In genomic region chr22:42720263-42721044, GRCh38 we compare ENCODE assay signal across 9 cellular contexts. TPM values are rescaled to one million over a fixed set of nuclear protein-coding genes. Genes with fewer than 3 reads are reported as not detected.
DNase-seq lines count a peak whose midpoint lies in the region; ATAC-seq, FAIRE-seq and TF ChIP-seq lines count a peak whose summit lies in the region.
"Had no signal": no experiment of that assay in that cellular context is flagged by ENCODE, and none has a peak within 500 bp of the region (broad histone marks: within the 10 kb centered on the region; RNA-seq: fewer than 3 reads in every experiment).

Gene A4GALT (minus strand): TSS chr22:42720870. CDS start chr22:42693951, 26,919 bp downstream.

- H3K27me3 ChIP-seq in gastroesophageal sphincter (no peaks in the 10 kb centered on the region), ovary (no peaks in the 10 kb centered on the region)

- no CpG with 5 or more reads among the region's 104 CpGs for WGBS in gastroesophageal sphincter (ENCODE audit: low coverage in 1 of 2), 2 donors
- WGBS in ovary, 3 donors: 1% methylated on average over 37 to 102 of the region's 104 CpGs

- DNase-seq in activated CD4-positive, alpha-beta T cell treated with anti-CD3 and anti-CD28 coated beads for 36 hours: peak; percentile 14
- no peak for DNase-seq in activated CD4-positive, alpha-beta T cell treated with anti-CD3 and anti-CD28 coated beads, Interleukin-2, amount 50 U/mL, for 4 hours
- peak; percentile 35 for DNase-seq in activated B cell treated with CpG ODN at 0.5 μM for 24 hours
- no peak for DNase-seq in ovary
- no peak for DNase-seq in GOT3 (lab: John Stamatoyannopoulos, UW)
- DNase-seq in D721Med (ENCODE audit: insufficient read length, low spot score): no peak

- CTCF ChIA-PET in activated CD4-positive, alpha-beta T cell treated with anti-CD3 and anti-CD28 coated beads for 36 hours (lab: Charles Lee): no interaction called here
- CTCF ChIA-PET in activated B cell treated with CpG ODN at 0.5 μM for 24 hours (lab: Charles Lee): no interaction called here

- H3K4me1 ChIP-seq in gastroesophageal sphincter (peaks cover 0 to 53% (median 23%) of the 10 kb centered on the region in 3 donors), ovary (ENCODE audit: insufficient read depth) (peaks cover 5% of the 10 kb centered on the region)

- TF ChIP-seq CTCF in activated B cell treated with CpG ODN at 0.5 μM for 24 hours (IDR thresholded peaks at IDR 0.05) (no peak), gastroesophageal sphincter (IDR thresholded peaks at IDR 0.05) (no peak), ovary (IDR thresholded peaks at IDR 0.05) (peak in 1 of 3 donors; percentile 11), D721Med (IDR thresholded peaks at IDR 0.05; ENCODE audit: insufficient read depth, missing control alignments) (no peak)

- intact Hi-C loops in activated CD4-positive, alpha-beta T cell treated with anti-CD3 and anti-CD28 coated beads for 36 hours (cut with DNase I, micrococcal nuclease): loop anchor here in 1 of 2 experiments (5.0 kb wide), 1 partner anchor 58 kb away; no protein-coding TSS in a partner anchor
- intact Hi-C loops in activated B cell treated with CpG ODN at 0.5 μM for 24 hours (cut with micrococcal nuclease) (loop anchor here (10.0 kb wide), 1 partner anchor 54 kb away; no protein-coding TSS in a partner anchor), ovary (cut with DNase I) (no loop called here)

- H3K4me3 Mint-ChIP-seq in activated CD4-positive, alpha-beta T cell treated with anti-CD3 and anti-CD28 coated beads for 36 hours: peak within 1 kb of the TSS; percentile 44
- peak within 1 kb of the TSS; percentile 80 for H3K4me3 Mint-ChIP-seq in activated B cell treated with CpG ODN at 0.5 μM for 24 hours

- H3K9me3 Mint-ChIP-seq in activated CD4-positive, alpha-beta T cell treated with anti-CD3 and anti-CD28 coated beads for 36 hours (ENCODE audit: low read depth): no peaks in the 10 kb centered on the region
- H3K9me3 Mint-ChIP-seq in activated B cell treated with CpG ODN at 0.5 μM for 24 hours: no peaks in the 10 kb centered on the region

- POLR2A ChIA-PET in activated CD4-positive, alpha-beta T cell treated with anti-CD3 and anti-CD28 coated beads for 36 hours (lab: Charles Lee): no interaction called here
- POLR2A ChIA-PET in activated B cell treated with CpG ODN at 0.5 μM for 24 hours (lab: Charles Lee): interaction anchor here (0.6 to 1.7 kb wide), 3 partner anchors 9 to 65 kb away, joined by 3 to 4 read pairs (median 4); no protein-coding TSS in a partner anchor

- peak; percentile 58 to 66 for TF ChIP-seq POLR2A in gastroesophageal sphincter (IDR thresholded peaks at IDR 0.05)
- TF ChIP-seq POLR2A in ovary (IDR thresholded peaks at IDR 0.05): no peak

- ATAC-seq in activated CD4-positive, alpha-beta T cell treated with anti-CD3 and anti-CD28 coated beads for 36 hours: peak; percentile 63
- ATAC-seq in activated B cell treated with CpG ODN at 0.5 μM for 24 hours (ENCODE audit: low read depth) (peak; percentile 41), gastroesophageal sphincter (peak; percentile 66), GM19467 (IDR thresholded peaks at IDR 0.05; ENCODE audit: unreplicated experiment) (no peak)

- peaks cover 58% of the 10 kb centered on the region for H3K27me3 Mint-ChIP-seq in activated CD4-positive, alpha-beta T cell treated with anti-CD3 and anti-CD28 coated beads for 36 hours
- peaks cover 30% of the 10 kb centered on the region for H3K27me3 Mint-ChIP-seq in activated B cell treated with CpG ODN at 0.5 μM for 24 hours

- H3K4me1 Mint-ChIP-seq in activated CD4-positive, alpha-beta T cell treated with anti-CD3 and anti-CD28 coated beads for 36 hours: peaks cover 10% of the 10 kb centered on the region
- peaks cover 48% of the 10 kb centered on the region for H3K4me1 Mint-ChIP-seq in activated B cell treated with CpG ODN at 0.5 μM for 24 hours

- H3K9me3 ChIP-seq in gastroesophageal sphincter (no peaks in the 10 kb centered on the region), ovary (no peaks in the 10 kb centered on the region)

- no peaks in the 10 kb centered on the region for H3K36me3 Mint-ChIP-seq in activated CD4-positive, alpha-beta T cell treated with anti-CD3 and anti-CD28 coated beads for 36 hours (ENCODE audit: low read depth)
- peaks cover 1% of the 10 kb centered on the region for H3K36me3 Mint-ChIP-seq in activated B cell treated with CpG ODN at 0.5 μM for 24 hours (ENCODE audit: low read depth)

- TF ChIP-seq EP300 in gastroesophageal sphincter (IDR thresholded peaks at IDR 0.05) (no peak), ovary (IDR thresholded peaks at IDR 0.05) (no peak)

- H3K36me3 ChIP-seq in gastroesophageal sphincter (no peaks in the 10 kb centered on the region), ovary (no peaks in the 10 kb centered on the region)

- FAIRE-seq in D721Med (lab: Jason Lieb, UNC): no peak
- FAIRE-seq: G401.6 had no signal

- no peak within 1 kb of the TSS for H3K27ac Mint-ChIP-seq in activated CD4-positive, alpha-beta T cell treated with anti-CD3 and anti-CD28 coated beads for 36 hours
- no peak within 1 kb of the TSS for H3K27ac Mint-ChIP-seq in activated B cell treated with CpG ODN at 0.5 μM for 24 hours

- peak within 1 kb of the TSS; percentile 97 to 99 (median 98) for H3K27ac ChIP-seq in gastroesophageal sphincter
- peak within 1 kb of the TSS; percentile 38 to 52 for H3K27ac ChIP-seq in ovary

- H3K4me3 ChIP-seq in gastroesophageal sphincter: peak within 1 kb of the TSS; percentile 99
- H3K4me3 ChIP-seq in ovary: peak within 1 kb of the TSS; percentile 73

RNA-seq across cellular contexts. Expression of gene A4GALT, which starts in this region (rescaled TPM):
- not detected for total RNA-seq in activated CD4-positive, alpha-beta T cell treated with anti-CD3 and anti-CD28 coated beads for 36 hours
- total RNA-seq in activated B cell treated with CpG ODN at 0.5 μM for 24 hours: 16.9 and 18.4 TPM in 2 replicates
- total RNA-seq in gastroesophageal sphincter: 10 to 100 TPM; 36.9 to 70.9 (median 55.3) TPM
- total RNA-seq in ovary: 10 to 100 TPM in 4 of 7 donors, 1 to 10 TPM in 3; 3.3 to 19.6 (median 11.7) TPM
- polyA plus RNA-seq in ovary: 10 to 100 TPM in 1 of 2 donors, 1 to 10 TPM in 1; 2.0 to 12.1 TPM

Comparison
In these comparisons a context has a peak if more than half of its experiments do, and no peak if none do; other contexts are left out.
1. RNA of gene A4GALT (total RNA-seq): 36.9 to 70.9 TPM in gastroesophageal sphincter, 16.9 to 18.4 TPM in activated B cell treated with CpG ODN at 0.5 μM for 24 hours and 3.3 to 19.6 TPM in ovary; not detected in activated CD4-positive, alpha-beta T cell treated with anti-CD3 and anti-CD28 coated beads for 36 hours; every median in the first group is over 4 times any median in the second.
2. Peak in DNase-seq and ATAC-seq in activated CD4-positive, alpha-beta T cell treated with anti-CD3 and anti-CD28 coated beads for 36 hours; RNA of the gene not detected or under 1 TPM.